2 cellular contexts compared by ENCODE assay signal in genomic region chr16:81405702-81406113, GRCh38.
A peak's percentile ranks its signal among the peaks of the same experiment; 100 is the strongest.
TF ChIP-seq lines count a peak whose summit lies in the region.

No MANE protein-coding gene starts in this region.

TF ChIP-seq in A549, 52 proteins besides CTCF, POLR2A, EP300 and RAD21 (continued from another document and continues in another):
- no peak for TF ChIP-seq USF2 (IDR thresholded peaks at IDR 0.05)
- TF ChIP-seq JUNB (IDR thresholded peaks at IDR 0.05), result peak; percentile 96
- TF ChIP-seq E2F6 (IDR thresholded peaks at IDR 0.05; ENCODE audit: borderline replicate concordance, low read depth), result peak; percentile 36; the same call in 1 of the 2 replicates
- no peak for TF ChIP-seq HDAC2 (IDR thresholded peaks at IDR 0.05)
- no peak for TF ChIP-seq FOSB (CRISPR knock-in tag; IDR thresholded peaks at IDR 0.05)
- TF ChIP-seq RNF2 (IDR thresholded peaks at IDR 0.05; ENCODE audit: borderline replicate concordance, low read depth), result no peak
- no peak for TF ChIP-seq SREBF2 (IDR thresholded peaks at IDR 0.05)
- TF ChIP-seq JUN (IDR thresholded peaks at IDR 0.05), result peak; percentile 93 to 99
- peak; percentile 13; the same call in 1 of the 2 replicates for TF ChIP-seq TP53 (CRISPR knock-in tag; IDR thresholded peaks at IDR 0.05)
- peak; percentile 94 for TF ChIP-seq FOSL2 (IDR thresholded peaks at IDR 0.05)
- peak; percentile 99 for TF ChIP-seq FOSL2 (CRISPR knock-in tag; IDR thresholded peaks at IDR 0.05)
- no peak for TF ChIP-seq ZFP36 (IDR thresholded peaks at IDR 0.05; ENCODE audit: borderline replicate concordance, partially characterized antibody)
- peak; percentile 66; the same call in 1 of the 2 replicates for TF ChIP-seq HOXB13 (CRISPR knock-in tag; IDR thresholded peaks at IDR 0.05; ENCODE audit: low read depth)
- no peak for TF ChIP-seq TFCP2L1 (CRISPR knock-in tag; IDR thresholded peaks at IDR 0.05)
- TF ChIP-seq KDM1A (IDR thresholded peaks at IDR 0.05; ENCODE audit: low read depth), result no peak
- TF ChIP-seq PHF8 (IDR thresholded peaks at IDR 0.05; ENCODE audit: borderline replicate concordance, low read depth), result no peak
- TF ChIP-seq CBX8 (IDR thresholded peaks at IDR 0.05), result no peak
- no peak; the same call in 1 of the 2 replicates for TF ChIP-seq ZSCAN20 (CRISPR knock-in tag; IDR thresholded peaks at IDR 0.05)
- peak; percentile 79 for TF ChIP-seq HOXB5 (CRISPR knock-in tag; IDR thresholded peaks at IDR 0.05)
- no peak for TF ChIP-seq ELK1 (IDR thresholded peaks at IDR 0.05; ENCODE audit: low read depth, low read length)
- no peak for TF ChIP-seq HMGXB4 (CRISPR knock-in tag; IDR thresholded peaks at IDR 0.05; ENCODE audit: borderline replicate concordance)
- TF ChIP-seq SMC3 (IDR thresholded peaks at IDR 0.05), result peak; percentile 43; the same call in 1 of the 3 replicates
- TF ChIP-seq BCL3 (IDR thresholded peaks at IDR 0.05), result peak; percentile 73; the same call in 2 of the 3 replicates
- no peak for TF ChIP-seq MAZ (IDR thresholded peaks at IDR 0.05; ENCODE audit: borderline replicate concordance, low read depth, low read length)
- no peak for TF ChIP-seq HES2 (IDR thresholded peaks at IDR 0.05)
- no peak for TF ChIP-seq ESRRA (IDR thresholded peaks at IDR 0.05; ENCODE audit: borderline replicate concordance, low read length)
- TF ChIP-seq RCOR1 (IDR thresholded peaks at IDR 0.05; ENCODE audit: low read depth, low read length), result no peak
- no peak for TF ChIP-seq HEYL (CRISPR knock-in tag; IDR thresholded peaks at IDR 0.05)
- peak; percentile 50; the same call in 1 of the 2 replicates for TF ChIP-seq MYC (IDR thresholded peaks at IDR 0.05; ENCODE audit: borderline replicate concordance, low read length)
- 0 out of 2 replicates have a peak, but pooled peaks have one; percentile 52 for TF ChIP-seq ATOH8 (CRISPR knock-in tag; IDR thresholded peaks at IDR 0.05; ENCODE audit: low read depth)
- no peak for TF ChIP-seq BHLHE40 (IDR thresholded peaks at IDR 0.05; ENCODE audit: low read depth, low read length)
- TF ChIP-seq KDM5A (IDR thresholded peaks at IDR 0.05), result no peak

TF ChIP-seq in K562, 482 proteins besides CTCF, POLR2A, EP300 and RAD21 (continued from another document):
- TF ChIP-seq NFE2 (IDR thresholded peaks at IDR 0.05; ENCODE audit: low read depth), result peak; percentile 60; the same call in 1 of the 2 replicates
- TF ChIP-seq MAFK (IDR thresholded peaks at IDR 0.05; ENCODE audit: low read length), result 0 out of 2 replicates have a peak, but pooled peaks have one; percentile 21
- TF ChIP-seq AFF4 (CRISPR knock-in tag; IDR thresholded peaks at IDR 0.05), result no peak
- no peak for TF ChIP-seq BDP1 (IDR thresholded peaks at IDR 0.05; ENCODE audit: insufficient read depth, insufficient read length)
